Comparison of ENCODE assay signal across 1 cellular context in the genomic region with DNA sequence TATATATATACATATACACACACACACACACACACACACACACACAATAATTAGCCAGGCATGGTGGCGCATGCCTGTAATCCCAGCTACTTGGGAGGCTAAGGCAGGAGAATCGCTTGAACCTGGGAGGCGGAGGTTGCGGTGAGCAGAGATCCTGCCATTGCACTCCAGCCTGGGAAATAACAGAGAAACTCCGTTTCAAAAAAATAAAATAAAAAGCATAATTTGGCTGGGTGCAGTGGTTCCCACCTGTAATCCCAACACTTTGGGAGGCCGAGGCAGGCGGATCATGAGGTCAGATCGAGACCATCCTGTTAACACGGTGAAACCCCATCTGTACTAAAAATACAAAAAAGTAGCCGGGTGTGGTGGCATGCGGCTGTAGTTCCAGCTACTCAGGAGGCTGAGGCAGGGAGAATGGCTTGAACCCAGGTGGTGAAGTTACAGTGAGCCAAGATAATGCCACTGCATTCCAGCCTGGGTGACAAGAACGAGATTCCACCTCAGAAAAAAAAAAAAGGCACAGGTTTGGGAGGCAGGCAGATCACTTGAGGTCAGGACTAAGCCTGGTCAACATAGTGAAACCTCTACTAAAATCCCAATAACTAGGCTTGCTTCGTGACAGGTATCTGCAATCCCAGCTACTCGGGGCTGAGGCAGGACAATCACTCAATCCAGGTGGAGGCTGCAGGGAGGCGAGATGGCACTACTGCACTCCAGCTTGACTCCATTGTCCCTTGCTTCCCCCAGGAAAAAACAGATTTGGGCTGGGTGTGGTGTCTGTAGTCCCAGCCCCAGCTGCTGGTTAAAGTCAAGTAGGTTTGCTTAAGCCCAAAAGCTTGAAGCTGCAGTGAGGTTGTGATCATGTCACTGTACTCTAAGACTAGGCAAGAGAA.
TF ChIP-seq lines count a peak whose summit lies in the region.

No MANE protein-coding gene starts in this region.

TF ChIP-seq in HEK293, 187 proteins besides CTCF, POLR2A, EP300 and RAD21 (continued from another document):
- TF ChIP-seq, protein P1, sequence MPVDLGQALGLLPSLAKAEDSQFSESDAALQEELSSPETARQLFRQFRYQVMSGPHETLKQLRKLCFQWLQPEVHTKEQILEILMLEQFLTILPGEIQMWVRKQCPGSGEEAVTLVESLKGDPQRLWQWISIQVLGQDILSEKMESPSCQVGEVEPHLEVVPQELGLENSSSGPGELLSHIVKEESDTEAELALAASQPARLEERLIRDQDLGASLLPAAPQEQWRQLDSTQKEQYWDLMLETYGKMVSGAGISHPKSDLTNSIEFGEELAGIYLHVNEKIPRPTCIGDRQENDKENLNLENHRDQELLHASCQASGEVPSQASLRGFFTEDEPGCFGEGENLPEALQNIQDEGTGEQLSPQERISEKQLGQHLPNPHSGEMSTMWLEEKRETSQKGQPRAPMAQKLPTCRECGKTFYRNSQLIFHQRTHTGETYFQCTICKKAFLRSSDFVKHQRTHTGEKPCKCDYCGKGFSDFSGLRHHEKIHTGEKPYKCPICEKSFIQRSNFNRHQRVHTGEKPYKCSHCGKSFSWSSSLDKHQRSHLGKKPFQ (tag by site-specific recombination; IDR thresholded peaks at IDR 0.05): no peak
- TF ChIP-seq ZNF777 (tag by site-specific recombination; IDR thresholded peaks at IDR 0.05; ENCODE audit: borderline replicate concordance) (no peak), ZNF621 (tag by site-specific recombination; IDR thresholded peaks at IDR 0.05) (no peak), ZFHX2 (tag by site-specific recombination; conservative IDR thresholded peaks at IDR 0.05) (no peak), KLF1 (tag by site-specific recombination; IDR thresholded peaks at IDR 0.05) (0 out of 2 replicates have a peak, but pooled peaks have one; percentile 11), ZNF785 (tag by site-specific recombination; IDR thresholded peaks at IDR 0.05) (no peak), ZNF530 (tag by site-specific recombination; IDR thresholded peaks at IDR 0.05; ENCODE audit: low read depth) (no peak), ZNF560 (tag by site-specific recombination; IDR thresholded peaks at IDR 0.05; ENCODE audit: borderline replicate concordance) (no peak), ZNF548 (tag by site-specific recombination; IDR thresholded peaks at IDR 0.05) (no peak), KLF8 (tag by site-specific recombination; IDR thresholded peaks at IDR 0.05) (0 out of 2 replicates have a peak, but pooled peaks have one; percentile 18), ZNF239 (tag by site-specific recombination; IDR thresholded peaks at IDR 0.05) (no peak), ZNF561 (tag by site-specific recombination; IDR thresholded peaks at IDR 0.05; ENCODE audit: borderline replicate concordance) (no peak), ZNF776 (tag by site-specific recombination; IDR thresholded peaks at IDR 0.05; ENCODE audit: borderline replicate concordance) (no peak), ZNF600 (tag by site-specific recombination; IDR thresholded peaks at IDR 0.05) (peak; percentile 93), ZNF707 (tag by site-specific recombination; IDR thresholded peaks at IDR 0.05) (no peak), IKZF3 (tag by site-specific recombination; IDR thresholded peaks at IDR 0.05) (no peak), ZNF529 (tag by site-specific recombination; IDR thresholded peaks at IDR 0.05; ENCODE audit: insufficient replicate concordance) (no peak), ZNF510 (tag by site-specific recombination; IDR thresholded peaks at IDR 0.05; ENCODE audit: insufficient replicate concordance) (no peak), ZNF366 (tag by site-specific recombination; conservative IDR thresholded peaks at IDR 0.05) (no peak), ZNF654 (tag by site-specific recombination; IDR thresholded peaks at IDR 0.05; ENCODE audit: low read depth) (no peak), ZNF701 (tag by site-specific recombination; IDR thresholded peaks at IDR 0.05) (no peak), ZBTB20 (tag by site-specific recombination; IDR thresholded peaks at IDR 0.05) (0 out of 2 replicates have a peak, but pooled peaks have one; percentile 22)
- TF ChIP-seq, protein P2, sequence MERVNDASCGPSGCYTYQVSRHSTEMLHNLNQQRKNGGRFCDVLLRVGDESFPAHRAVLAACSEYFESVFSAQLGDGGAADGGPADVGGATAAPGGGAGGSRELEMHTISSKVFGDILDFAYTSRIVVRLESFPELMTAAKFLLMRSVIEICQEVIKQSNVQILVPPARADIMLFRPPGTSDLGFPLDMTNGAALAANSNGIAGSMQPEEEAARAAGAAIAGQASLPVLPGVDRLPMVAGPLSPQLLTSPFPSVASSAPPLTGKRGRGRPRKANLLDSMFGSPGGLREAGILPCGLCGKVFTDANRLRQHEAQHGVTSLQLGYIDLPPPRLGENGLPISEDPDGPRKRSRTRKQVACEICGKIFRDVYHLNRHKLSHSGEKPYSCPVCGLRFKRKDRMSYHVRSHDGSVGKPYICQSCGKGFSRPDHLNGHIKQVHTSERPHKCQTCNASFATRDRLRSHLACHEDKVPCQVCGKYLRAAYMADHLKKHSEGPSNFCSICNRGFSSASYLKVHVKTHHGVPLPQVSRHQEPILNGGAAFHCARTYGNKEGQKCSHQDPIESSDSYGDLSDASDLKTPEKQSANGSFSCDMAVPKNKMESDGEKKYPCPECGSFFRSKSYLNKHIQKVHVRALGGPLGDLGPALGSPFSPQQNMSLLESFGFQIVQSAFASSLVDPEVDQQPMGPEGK (tag by site-specific recombination; IDR thresholded peaks at IDR 0.05): no peak; the same call in 1 of the 2 replicates
- TF ChIP-seq, protein P3, sequence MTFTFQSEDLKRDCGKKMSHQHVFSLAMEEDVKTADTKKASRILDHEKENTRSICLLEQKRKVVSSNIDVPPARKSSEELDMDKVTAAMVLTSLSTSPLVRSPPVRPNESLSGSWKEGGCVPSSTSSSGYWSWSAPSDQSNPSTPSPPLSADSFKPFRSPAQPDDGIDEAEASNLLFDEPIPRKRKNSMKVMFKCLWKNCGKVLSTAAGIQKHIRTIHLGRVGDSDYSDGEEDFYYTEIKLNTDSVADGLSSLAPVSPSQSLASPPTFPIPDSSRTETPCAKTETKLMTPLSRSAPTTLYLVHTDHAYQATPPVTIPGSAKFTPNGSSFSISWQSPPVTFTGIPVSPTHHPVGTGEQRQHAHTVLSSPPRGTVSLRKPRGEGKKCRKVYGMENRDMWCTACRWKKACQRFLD (tag by site-specific recombination; IDR thresholded peaks at IDR 0.05): no peak
- TF ChIP-seq, protein P4, sequence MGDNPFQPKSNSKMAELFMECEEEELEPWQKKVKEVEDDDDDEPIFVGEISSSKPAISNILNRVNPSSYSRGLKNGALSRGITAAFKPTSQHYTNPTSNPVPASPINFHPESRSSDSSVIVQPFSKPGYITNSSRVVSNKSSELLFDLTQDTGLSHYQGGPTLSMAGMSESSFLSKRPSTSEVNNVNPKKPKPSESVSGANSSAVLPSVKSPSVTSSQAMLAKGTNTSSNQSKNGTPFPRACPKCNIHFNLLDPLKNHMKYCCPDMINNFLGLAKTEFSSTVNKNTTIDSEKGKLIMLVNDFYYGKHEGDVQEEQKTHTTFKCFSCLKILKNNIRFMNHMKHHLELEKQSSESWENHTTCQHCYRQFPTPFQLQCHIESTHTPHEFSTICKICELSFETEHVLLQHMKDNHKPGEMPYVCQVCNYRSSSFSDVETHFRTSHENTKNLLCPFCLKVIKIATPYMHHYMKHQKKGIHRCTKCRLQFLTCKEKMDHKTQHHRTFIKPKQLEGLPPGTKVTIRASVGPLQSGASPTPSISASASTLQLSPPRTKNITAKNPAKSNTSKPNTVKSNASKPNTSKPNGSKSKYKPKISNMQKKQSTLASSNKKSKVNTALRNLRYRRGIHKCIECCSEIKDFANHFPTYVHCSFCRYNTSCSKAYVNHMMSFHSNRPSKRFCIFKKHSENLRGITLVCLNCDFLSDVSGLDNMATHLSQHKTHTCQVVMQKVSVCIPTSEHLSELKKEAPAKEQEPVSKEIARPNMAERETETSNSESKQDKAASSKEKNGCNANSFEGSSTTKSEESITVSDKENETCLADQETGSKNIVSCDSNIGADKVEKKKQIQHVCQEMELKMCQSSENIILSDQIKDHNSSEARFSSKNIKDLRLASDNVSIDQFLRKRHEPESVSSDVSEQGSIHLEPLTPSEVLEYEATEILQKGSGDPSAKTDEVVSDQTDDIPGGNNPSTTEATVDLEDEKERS (tag by site-specific recombination; IDR thresholded peaks at IDR 0.05): no peak
- TF ChIP-seq, protein P5, sequence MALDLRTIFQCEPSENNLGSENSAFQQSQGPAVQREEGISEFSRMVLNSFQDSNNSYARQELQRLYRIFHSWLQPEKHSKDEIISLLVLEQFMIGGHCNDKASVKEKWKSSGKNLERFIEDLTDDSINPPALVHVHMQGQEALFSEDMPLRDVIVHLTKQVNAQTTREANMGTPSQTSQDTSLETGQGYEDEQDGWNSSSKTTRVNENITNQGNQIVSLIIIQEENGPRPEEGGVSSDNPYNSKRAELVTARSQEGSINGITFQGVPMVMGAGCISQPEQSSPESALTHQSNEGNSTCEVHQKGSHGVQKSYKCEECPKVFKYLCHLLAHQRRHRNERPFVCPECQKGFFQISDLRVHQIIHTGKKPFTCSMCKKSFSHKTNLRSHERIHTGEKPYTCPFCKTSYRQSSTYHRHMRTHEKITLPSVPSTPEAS (tag by site-specific recombination; IDR thresholded peaks at IDR 0.05): peak; percentile 74
